ENCODE assay signal across 5 cellular contexts in genomic region chr11:83746921-83747585, GRCh38.
"Had no signal": no experiment of that assay in that cellular context is flagged by ENCODE, and none has a peak within 500 bp of the region (broad histone marks: within the 10 kb centered on the region; RNA-seq: fewer than 3 reads in every experiment).

No MANE protein-coding gene starts in this region.

- H3K4me2 ChIP-seq: GM23338 had no signal

- H3K4me3 Mint-ChIP-seq: GM23338, H9 had no signal

- DNase-seq: H9, HCEC 1CT, IMR-90 had no signal

- H3K4me1 Mint-ChIP-seq: GM23338, H9 had no signal

- H3K27ac Mint-ChIP-seq: GM23338, H9 had no signal

- ATAC-seq: GM23338, K562 had no signal

- H3K4me3 ChIP-seq: GM23338, K562 had no signal

- H2AFZ ChIP-seq: GM23338 had no signal
